19 cellular contexts compared by ENCODE assay signal in the genomic region with DNA sequence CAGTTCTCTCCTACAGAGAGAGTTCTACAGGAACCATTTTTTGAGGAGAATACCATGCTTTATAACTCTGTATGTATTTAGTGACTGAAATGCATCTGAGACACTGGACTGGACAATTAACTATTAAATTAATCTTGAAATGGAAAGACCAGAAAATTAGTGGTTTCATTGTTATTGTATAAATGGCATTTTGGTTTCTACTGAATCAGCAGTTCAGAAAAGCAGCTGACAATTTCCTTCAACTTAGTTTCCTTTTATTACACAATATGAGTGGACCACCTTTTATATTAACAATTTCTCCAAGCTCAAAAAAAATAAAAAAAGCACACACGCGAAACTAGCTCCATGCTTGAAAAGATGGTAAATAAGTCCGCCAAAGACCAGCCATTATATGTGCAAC.
DNase-seq lines count a peak whose midpoint lies in the region; ATAC-seq, FAIRE-seq and TF ChIP-seq lines count a peak whose summit lies in the region.
"Had no signal": no experiment of that assay in that cellular context is flagged by ENCODE, and none has a peak within 500 bp of the region (broad histone marks: within the 10 kb centered on the region; RNA-seq: fewer than 3 reads in every experiment).

No MANE protein-coding gene starts in this region.

- in situ Hi-C loops in mammary epithelial cell (cut with MboI; ENCODE audit: low sequenced_read_pairs in 2 of 2) = no loop called here

- H3K4me1 ChIP-seq in A549 (peaks cover 24% of the 10 kb centered on the region), GM23338 (ENCODE audit: insufficient read depth) (no peaks in the 10 kb centered on the region), KMS-11 (ENCODE audit: low read depth, poor library complexity, severe bottlenecking) (peaks cover 13% of the 10 kb centered on the region), mammary epithelial cell (ENCODE audit: insufficient read depth, low read length) (no peaks in the 10 kb centered on the region)
- H3K4me1 ChIP-seq: BLaER1 had no signal

- H3K36me3 Mint-ChIP-seq in GM23338 (ENCODE audit: low read depth) = peaks cover 4% of the 10 kb centered on the region; the same call in 2 of the 3 replicates
- H3K36me3 Mint-ChIP-seq in activated naive CD4-positive, alpha-beta T cell treated with anti-CD3 and anti-CD28 coated beads, Interleukin-2, amount 10 ng/mL, durations not matched to agents 7 days and 5 days = peaks cover 5% of the 10 kb centered on the region

- peaks cover 5% of the 10 kb centered on the region for H3K4me1 Mint-ChIP-seq in GM23338
- H3K4me1 Mint-ChIP-seq in activated naive CD4-positive, alpha-beta T cell treated with anti-CD3 and anti-CD28 coated beads, Interleukin-2, amount 10 ng/mL, durations not matched to agents 7 days and 5 days = no peaks in the 10 kb centered on the region
- H3K4me1 Mint-ChIP-seq: B cell had no signal

- H3K36me3 ChIP-seq in GM23338 (ENCODE audit: insufficient read depth) (no peaks in the 10 kb centered on the region), KMS-11 (ENCODE audit: insufficient read depth) (no peaks in the 10 kb centered on the region), mammary epithelial cell (ENCODE audit: insufficient read depth, low read length) (peaks cover 1% of the 10 kb centered on the region)

- H3K79me2 ChIP-seq in GM23338 (replicated peaks; ENCODE audit: insufficient read depth) (peaks cover 20% of the 10 kb centered on the region), KMS-11 (ENCODE audit: insufficient read depth, low read depth) (0 out of 2 replicates have a peak, but pooled peaks cover 3% of the 10 kb centered on the region), mammary epithelial cell (ENCODE audit: insufficient read depth, low read length) (peaks cover 22% of the 10 kb centered on the region)

- intact Hi-C loops in mammary epithelial cell (cut with micrococcal nuclease) = no loop called here

- ATAC-seq in A549 (no peak), GM23338 (no peak), HG03354 (IDR thresholded peaks at IDR 0.05; ENCODE audit: poor library complexity, severe bottlenecking, unreplicated experiment) (no peak)
- ATAC-seq: CD8-positive, alpha-beta T cell had no signal

- H3K4me2 ChIP-seq in A549 (no peak overlapping the region), GM23338 (no peak overlapping the region), KMS-11 (0 out of 2 replicates have a peak overlapping the region, but pooled peaks have one; percentile 2), mammary epithelial cell (ENCODE audit: insufficient read depth, low read depth, low read length) (no peak overlapping the region)
- H3K4me2 ChIP-seq: BLaER1 had no signal

- H3K9me3 ChIP-seq in A549 = no peaks in the 10 kb centered on the region
- no peaks in the 10 kb centered on the region for H3K9me3 ChIP-seq in mammary epithelial cell (replicated peaks; ENCODE audit: insufficient read depth, low read length)
- H3K9me3 ChIP-seq: BLaER1, Caco-2 had no signal

- H3K9me2 ChIP-seq in GM23338 (ENCODE audit: insufficient read depth) = no peaks in the 10 kb centered on the region

- H3K4me3 ChIP-seq in A549 (no peak overlapping the region), GM23338 (no peak overlapping the region), KMS-11 (IDR thresholded peaks at IDR 0.05; ENCODE audit: insufficient read depth, low read depth, low read length) (no peak overlapping the region), mammary epithelial cell (replicated peaks in 1 of 3; ENCODE audit: insufficient read depth in 1 of 3, low read depth in 2 of 3, low read length in 3 of 3) (no peak overlapping the region)
- H3K4me3 ChIP-seq: BLaER1, GM23248 had no signal

- peaks cover 1% of the 10 kb centered on the region for H3K27me3 Mint-ChIP-seq in GM23338 (ENCODE audit: insufficient read depth, low read depth, poor library complexity)
- no peaks in the 10 kb centered on the region for H3K27me3 Mint-ChIP-seq in activated naive CD4-positive, alpha-beta T cell treated with anti-CD3 and anti-CD28 coated beads, Interleukin-2, amount 10 ng/mL, durations not matched to agents 7 days and 5 days
- H3K27me3 Mint-ChIP-seq: B cell; CD4-positive, CD25-positive, alpha-beta regulatory T cell had no signal

- H3K9ac ChIP-seq in KMS-11 = no peak overlapping the region
- no peak overlapping the region for H3K9ac ChIP-seq in mammary epithelial cell (ENCODE audit: insufficient read depth, low read length)
- H3K9ac ChIP-seq: BLaER1, GM23248 had no signal

- no peak for TF ChIP-seq RAD21 in A549 (conservative IDR thresholded peaks at IDR 0.05 in 1 of 2, IDR thresholded peaks at IDR 0.05 in 1 of 2)

- no peaks in the 10 kb centered on the region for H3F3A ChIP-seq in GM23338 (replicated peaks; ENCODE audit: low read depth)

- no peak for TF ChIP-seq EP300 in A549 (IDR thresholded peaks at IDR 0.05)

- POLR2A ChIA-PET in A549 (lab: Yijun Ruan, JAX) = no interaction called here

- H3K9me3 Mint-ChIP-seq in GM23338 = no peaks in the 10 kb centered on the region; the same call in 2 of the 3 replicates
- H3K9me3 Mint-ChIP-seq in activated naive CD4-positive, alpha-beta T cell treated with anti-CD3 and anti-CD28 coated beads, Interleukin-2, amount 10 ng/mL, durations not matched to agents 7 days and 5 days = no peaks in the 10 kb centered on the region
- H3K9me3 Mint-ChIP-seq: CD4-positive, CD25-positive, alpha-beta regulatory T cell; CD8-positive, alpha-beta T cell; H9; HFFc6 had no signal

- DNase-seq in A549 (ENCODE audit: low read depth in 1 of 2, low spot score in 1 of 2) = no peak
- no peak for DNase-seq in GM23338 (ENCODE audit: low spot score)
- DNase-seq in mammary epithelial cell = no peak
- DNase-seq in activated naive CD4-positive, alpha-beta T cell treated with anti-CD3 and anti-CD28 coated beads, Interleukin-2, amount 10 ng/mL, durations not matched to agents 7 days and 5 days = no peak
- DNase-seq: Caco-2; CD4-positive, CD25-positive, alpha-beta regulatory T cell; CD8-positive, alpha-beta T cell; DMS153; DND-41; GM23248; H9; HFFc6 had no signal

- peaks cover 8% of the 10 kb centered on the region; the same call in 1 of the 2 replicates for H4K20me1 ChIP-seq in GM23338 (replicated peaks; ENCODE audit: insufficient read depth)
- H4K20me1 ChIP-seq in KMS-11 (ENCODE audit: insufficient read depth) = no peaks in the 10 kb centered on the region
- no peaks in the 10 kb centered on the region for H4K20me1 ChIP-seq in mammary epithelial cell (ENCODE audit: insufficient read depth, low read length)

- no peak overlapping the region for H3K4me3 Mint-ChIP-seq in GM23338
- H3K4me3 Mint-ChIP-seq in activated naive CD4-positive, alpha-beta T cell treated with anti-CD3 and anti-CD28 coated beads, Interleukin-2, amount 10 ng/mL, durations not matched to agents 7 days and 5 days = no peak overlapping the region
- H3K4me3 Mint-ChIP-seq: B cell; CD4-positive, CD25-positive, alpha-beta regulatory T cell; CD8-positive, alpha-beta T cell; H9; HFFc6 had no signal

- H3K27me3 ChIP-seq in GM23338 (ENCODE audit: insufficient read depth) (no peaks in the 10 kb centered on the region), KMS-11 (ENCODE audit: insufficient read depth, low read depth) (no peaks in the 10 kb centered on the region), mammary epithelial cell (ENCODE audit: insufficient read depth, low read length) (no peaks in the 10 kb centered on the region)
- H3K27me3 ChIP-seq: BLaER1 had no signal

- CTCF ChIA-PET in A549 (lab: Yijun Ruan, JAX) (interaction anchor here (0.6 to 4.1 kb wide), 5 partner anchors 17 to 152 kb away, joined by 3 to 12 read pairs (median 5); no protein-coding TSS in a partner anchor), mammary epithelial cell (lab: Charles Lee; ENCODE audit: low non-redundant PET) (no interaction called here)
- CTCF ChIA-PET in activated naive CD4-positive, alpha-beta T cell treated with anti-CD3 and anti-CD28 coated beads, Interleukin-2, amount 10 ng/mL, durations not matched to agents 7 days and 5 days (lab: Charles Lee) = interaction anchor here (1.6 to 1.7 kb wide), 2 partner anchors 10 to 97 kb away, joined by 5 to 6 read pairs; no protein-coding TSS in a partner anchor

- dilution Hi-C loops in mammary epithelial cell (cut with HindIII; ENCODE audit: low sequenced_read_pairs) = no loop called here

- no peak overlapping the region for H3K27ac Mint-ChIP-seq in GM23338
- H3K27ac Mint-ChIP-seq in activated naive CD4-positive, alpha-beta T cell treated with anti-CD3 and anti-CD28 coated beads, Interleukin-2, amount 10 ng/mL, durations not matched to agents 7 days and 5 days = no peak overlapping the region
- H3K27ac Mint-ChIP-seq: B cell; CD8-positive, alpha-beta T cell; HFFc6 had no signal

- no peak overlapping the region for H3K27ac ChIP-seq in A549
- 0 out of 2 replicates have a peak overlapping the region, but pooled peaks have one; percentile 61 for H3K27ac ChIP-seq in GM23338 (ENCODE audit: low read depth)
- no peak overlapping the region for H3K27ac ChIP-seq in KMS-11
- H3K27ac ChIP-seq in mammary epithelial cell (ENCODE audit: insufficient read depth, low read depth, low read length) = no peak overlapping the region
- H3K27ac ChIP-seq: BLaER1, C4-2B, GM23248 had no signal

- 93% methylated on average over 3 of the region's 3 CpGs for WGBS in A549 (ENCODE audit: missing lambda C conversion rate)
- WGBS in mammary epithelial cell (ENCODE audit: low coverage, missing lambda C conversion rate) = 100% methylated on average over 3 of the region's 3 CpGs

- no peak for TF ChIP-seq CTCF in A549 (IDR thresholded peaks at IDR 0.05)
- no peak for TF ChIP-seq CTCF in GM23338 (conservative IDR thresholded peaks at IDR 0.05; ENCODE audit: low read depth in 2 of 2)
- no peak for TF ChIP-seq CTCF in KMS-11 (conservative IDR thresholded peaks at IDR 0.05; ENCODE audit: low read depth, low read length)
- TF ChIP-seq CTCF in mammary epithelial cell (conservative IDR thresholded peaks at IDR 0.05 in 1 of 2, IDR thresholded peaks at IDR 0.05 in 1 of 2; ENCODE audit: extremely low read depth in 1 of 2, insufficient read depth in 1 of 2, low read depth in 1 of 2, low read length in 2 of 2) = no peak

- no peak for TF ChIP-seq POLR2A in A549 (IDR thresholded peaks at IDR 0.05; ENCODE audit: low read length)

- TSS peak; percentile 17 for BruUV-seq in mammary epithelial cell (replicated peaks; lab: Mats Ljungman, UMichigan)

- H2AFZ ChIP-seq in GM23338 (no peak overlapping the region), KMS-11 (ENCODE audit: low read depth) (no peak overlapping the region), mammary epithelial cell (ENCODE audit: low read depth, low read length) (no peak overlapping the region)
- H2AFZ ChIP-seq: GM23248 had no signal

- FAIRE-seq in A549 (lab: Jason Lieb, UNC) = no peak
- FAIRE-seq: G401.6, GM12892 had no signal

TF ChIP-seq in A549, 52 proteins besides CTCF, POLR2A, EP300 and RAD21 (continues in another document):
- peak; percentile 51 for TF ChIP-seq MAFK (IDR thresholded peaks at IDR 0.05; ENCODE audit: partially characterized antibody)

TF ChIP-seq in GM23338, 12 proteins besides CTCF, POLR2A, EP300 and RAD21 (continues in another document):
- no peak for TF ChIP-seq CREB1 (CRISPR knock-in tag; IDR thresholded peaks at IDR 0.05; ENCODE audit: low read depth)
